Comparison of ENCODE assay signal across 8 cellular contexts in genomic region chr20:49583669-49584417, GRCh38. TPM values are rescaled to one million over a fixed set of nuclear protein-coding genes. Genes with fewer than 3 reads are reported as not detected.
DNase-seq lines count a peak whose midpoint lies in the region; ATAC-seq and TF ChIP-seq lines count a peak whose summit lies in the region.

No MANE protein-coding gene starts in this region.

- no peaks in the 10 kb centered on the region for H3K36me3 ChIP-seq in RWPE2 (ENCODE audit: low read depth)
- H3K36me3 ChIP-seq in endodermal cell (ENCODE audit: control insufficient read depth, insufficient read depth, low read length) = no peaks in the 10 kb centered on the region

- H3K9me3 ChIP-seq in RWPE2 (ENCODE audit: severe bottlenecking) (no peaks in the 10 kb centered on the region), endodermal cell (ENCODE audit: control insufficient read depth, low read length) (peaks cover 14% of the 10 kb centered on the region)

- H3K4me3 ChIP-seq in RWPE2 (ENCODE audit: severe bottlenecking) (no peak overlapping the region), fibroblast of pulmonary artery (replicated peaks; ENCODE audit: low read depth, low read length) (no peak overlapping the region), endodermal cell (ENCODE audit: low read length) (no peak overlapping the region)

- ATAC-seq in RWPE2 (ENCODE audit: low read depth) = peak; percentile 60
- ATAC-seq in HG03175 (IDR thresholded peaks at IDR 0.05; ENCODE audit: unreplicated experiment) = no peak
- no peak for ATAC-seq in GM21381 (IDR thresholded peaks at IDR 0.05; ENCODE audit: unreplicated experiment)

- H3K27ac ChIP-seq in RWPE2 (ENCODE audit: poor library complexity, severe bottlenecking) = no peak overlapping the region
- no peak overlapping the region for H3K27ac ChIP-seq in endodermal cell (ENCODE audit: low read depth, low read length)

- H3K4me3 Mint-ChIP-seq in progenitor cell of endocrine pancreas (ENCODE audit: low read depth) = no peak overlapping the region
- H3K4me3 Mint-ChIP-seq in endodermal cell = no peak overlapping the region

- H3K27me3 ChIP-seq in RWPE2 (ENCODE audit: insufficient read depth, poor library complexity, severe bottlenecking) = no peaks in the 10 kb centered on the region
- H3K27me3 ChIP-seq in endodermal cell (ENCODE audit: control insufficient read depth, insufficient read depth, low read length, poor library complexity, severe bottlenecking) = no peaks in the 10 kb centered on the region

- H3K4me1 Mint-ChIP-seq in progenitor cell of endocrine pancreas (ENCODE audit: low read depth) (peaks cover 38% of the 10 kb centered on the region), endodermal cell (no peaks in the 10 kb centered on the region)

- TF ChIP-seq CTCF in RWPE2 (IDR thresholded peaks at IDR 0.05; ENCODE audit: poor library complexity, severe bottlenecking) (no peak), fibroblast of pulmonary artery (IDR thresholded peaks at IDR 0.05; ENCODE audit: low read length, missing control alignments) (no peak), progenitor cell of endocrine pancreas (IDR thresholded peaks at IDR 0.05; ENCODE audit: unreplicated experiment) (peak; percentile 9), endodermal cell (conservative IDR thresholded peaks at IDR 0.05) (no peak)

- 88 to 89% methylated on average over 10 to 12 of the region's 12 CpGs for WGBS in endodermal cell (ENCODE audit: insufficient coverage in 1 of 2, insufficient read length in 1 of 2), 2 experiments

- peak; percentile 8 to 58 for DNase-seq in NCI-H2081 (lab: John Stamatoyannopoulos, UW)
- DNase-seq in NCI-H2081 treated with DMSO at 0.1 percent for 48 hours (lab: John Stamatoyannopoulos, UW) = no peak
- DNase-seq in RWPE2 (ENCODE audit: low spot score) = no peak
- peak; percentile 91 for DNase-seq in fibroblast of pulmonary artery (ENCODE audit: low read depth)
- DNase-seq in progenitor cell of endocrine pancreas (ENCODE audit: low spot score, unreplicated experiment) = peak; percentile 21
- DNase-seq in endodermal cell = no peak

- H3K9me3 Mint-ChIP-seq in progenitor cell of endocrine pancreas (ENCODE audit: low read depth) = peaks cover 6% of the 10 kb centered on the region
- peaks cover 8% of the 10 kb centered on the region for H3K9me3 Mint-ChIP-seq in endodermal cell

- no peak overlapping the region for H3K9ac ChIP-seq in endodermal cell (ENCODE audit: extremely low read depth, low read length, poor library complexity, severe bottlenecking)

- H3K36me3 Mint-ChIP-seq in progenitor cell of endocrine pancreas (ENCODE audit: insufficient read depth) (peaks cover 2% of the 10 kb centered on the region), endodermal cell (ENCODE audit: low read depth) (no peaks in the 10 kb centered on the region)

- peaks cover 2% of the 10 kb centered on the region for H3K27me3 Mint-ChIP-seq in progenitor cell of endocrine pancreas
- H3K27me3 Mint-ChIP-seq in endodermal cell (ENCODE audit: insufficient read depth) = peaks cover 2% of the 10 kb centered on the region

- H3K27ac Mint-ChIP-seq in progenitor cell of endocrine pancreas = peak overlapping the region; percentile 92
- no peak overlapping the region for H3K27ac Mint-ChIP-seq in endodermal cell

- H3K4me1 ChIP-seq in RWPE2 (ENCODE audit: insufficient read depth, poor library complexity, severe bottlenecking) (peaks cover 4% of the 10 kb centered on the region), endodermal cell (ENCODE audit: control insufficient read depth, insufficient read depth, low read length) (peaks cover under 1% of the 10 kb centered on the region)

RNA-seq across cellular contexts. Expression of gene PTGIS, which starts 15.9 kb away (rescaled TPM):
- total RNA-seq in progenitor cell of endocrine pancreas (18.4 and 19.3 TPM in 2 replicates), endodermal cell (10 to 100 TPM; 14.1 to 20.9 TPM)
- polyA plus RNA-seq in endodermal cell (2013, experiment 1 of 2) = 18.7 TPM
- 15.7 TPM for polyA plus RNA-seq in endodermal cell (2013, experiment 2 of 2)

Comparison
In these comparisons a context has a peak if more than half of its experiments do, and no peak if none do; other contexts are left out.
1. DNase-seq: peak in NCI-H2081 (2 of 2), fibroblast of pulmonary artery (single experiment) and progenitor cell of endocrine pancreas (single experiment); none in NCI-H2081 treated with DMSO at 0.1 percent for 48 hours (single experiment), RWPE2 (single experiment) and endodermal cell (single experiment).